9 cellular contexts compared by ENCODE assay signal in the genomic region with DNA sequence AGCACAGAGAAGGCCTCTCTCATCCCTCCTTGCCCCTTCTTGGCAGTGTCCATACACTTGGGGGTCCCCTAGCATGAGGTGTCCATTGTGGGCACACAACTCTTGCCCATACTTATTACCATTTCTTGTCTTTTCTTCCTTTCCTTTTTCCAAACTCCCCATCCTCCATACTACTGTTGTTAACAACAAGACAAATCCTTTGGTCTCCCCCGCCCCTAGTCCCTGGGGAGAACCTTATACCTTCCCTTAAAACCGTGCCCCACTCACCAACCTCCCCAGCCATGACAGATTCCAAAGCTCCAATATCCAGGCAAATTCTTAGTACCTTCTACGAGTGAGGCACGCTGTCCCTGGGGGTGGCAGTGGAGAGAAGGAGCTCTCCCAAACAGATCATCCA.
A peak's percentile ranks its signal among the peaks of the same experiment; 100 is the strongest.
DNase-seq lines count a peak whose midpoint lies in the region; ATAC-seq and TF ChIP-seq lines count a peak whose summit lies in the region.
"Had no signal": no experiment of that assay in that cellular context is flagged by ENCODE, and none has a peak within 500 bp of the region (broad histone marks: within the 10 kb centered on the region; RNA-seq: fewer than 3 reads in every experiment).

No MANE protein-coding gene starts in this region.

- no peak for TF ChIP-seq CTCF in CD8-positive, alpha-beta T cell (IDR thresholded peaks at IDR 0.05)
- TF ChIP-seq CTCF in Peyer's patch (IDR thresholded peaks at IDR 0.05), result no peak
- no peak for TF ChIP-seq CTCF in esophagus muscularis mucosa (IDR thresholded peaks at IDR 0.05)
- TF ChIP-seq CTCF in sigmoid colon (IDR thresholded peaks at IDR 0.05), result no peak
- no peak for TF ChIP-seq CTCF in OCI-LY7 (conservative IDR thresholded peaks at IDR 0.05; ENCODE audit: low read length)

- no peaks in the 10 kb centered on the region for H3K79me2 ChIP-seq in OCI-LY7 (ENCODE audit: insufficient read depth, low read depth, low read length)

- POLR2A ChIA-PET in CD8-positive, alpha-beta T cell (lab: Charles Lee), result interaction anchor here (0.7 kb wide), 1 partner anchor 9 kb away, joined by 3 read pairs; no protein-coding TSS in a partner anchor
- POLR2A ChIA-PET in OCI-LY7 (lab: Charles Lee), result no interaction called here

- no peaks in the 10 kb centered on the region for H3K9me3 Mint-ChIP-seq in CD8-positive, alpha-beta T cell

- 88% methylated on average over 4 of the region's 4 CpGs for WGBS in esophagus muscularis mucosa
- WGBS in sigmoid colon, 2 donors, result 72 to 85% methylated on average over 4 of the region's 4 CpGs

- BruUV-seq in OCI-LY7 (replicated peaks; lab: Mats Ljungman, UMichigan), result no TSS peak

- H3K9me2 ChIP-seq in OCI-LY7 (ENCODE audit: insufficient read depth, low read length), result no peaks in the 10 kb centered on the region

- TF ChIP-seq EP300 in esophagus muscularis mucosa (IDR thresholded peaks at IDR 0.05) (no peak), sigmoid colon (IDR thresholded peaks at IDR 0.05) (no peak)

- H3K27me3 ChIP-seq in CD8-positive, alpha-beta T cell (ENCODE audit: insufficient read depth, low read length), result no peaks in the 10 kb centered on the region
- no peaks in the 10 kb centered on the region for H3K27me3 ChIP-seq in Peyer's patch
- peaks cover 0 to 1% (median 0%) of the 10 kb centered on the region in 4 donors for H3K27me3 ChIP-seq in esophagus muscularis mucosa
- no peaks in the 10 kb centered on the region for H3K27me3 ChIP-seq in sigmoid colon

- peak overlapping the region; percentile 67 for H3K27ac ChIP-seq in CD8-positive, alpha-beta T cell (ENCODE audit: low read depth, low read length)
- peak overlapping the region in 3 of 4 donors; percentile 64 to 89 (median 88) for H3K27ac ChIP-seq in Peyer's patch
- peak overlapping the region; percentile 82 to 88 (median 83) for H3K27ac ChIP-seq in esophagus muscularis mucosa (replicated peaks in 1 of 4)
- H3K27ac ChIP-seq in sigmoid colon, result peak overlapping the region; percentile 78 to 90 (median 83)
- H3K27ac ChIP-seq in OCI-LY7 (ENCODE audit: low read depth, low read length, poor library complexity, severe bottlenecking), result no peak overlapping the region

- peaks cover 56% of the 10 kb centered on the region for H3K4me1 ChIP-seq in CD8-positive, alpha-beta T cell (ENCODE audit: insufficient read depth, low read length)
- H3K4me1 ChIP-seq in Peyer's patch (peaks cover 0 to 36% (median 2%) of the 10 kb centered on the region in 4 donors), esophagus muscularis mucosa (peaks cover 58 to 84% (median 73%) of the 10 kb centered on the region in 4 donors), sigmoid colon (peaks cover 0 to 47% (median 41%) of the 10 kb centered on the region in 4 donors), OCI-LY7 (ENCODE audit: insufficient read depth, low read length, poor library complexity, severe bottlenecking) (no peaks in the 10 kb centered on the region)

- no peak for ATAC-seq in CD8-positive, alpha-beta T cell
- no peak for ATAC-seq in GM21576 (IDR thresholded peaks at IDR 0.05; ENCODE audit: unreplicated experiment)
- ATAC-seq in GM18498 (IDR thresholded peaks at IDR 0.05; ENCODE audit: unreplicated experiment), result no peak

- peaks cover 80% of the 10 kb centered on the region for H3K4me1 Mint-ChIP-seq in CD8-positive, alpha-beta T cell (ENCODE audit: low read depth)

- H3K9me3 ChIP-seq in CD8-positive, alpha-beta T cell (ENCODE audit: low read length), result no peaks in the 10 kb centered on the region
- H3K9me3 ChIP-seq in Peyer's patch (no peaks in the 10 kb centered on the region), esophagus muscularis mucosa (no peaks in the 10 kb centered on the region), sigmoid colon (no peaks in the 10 kb centered on the region), OCI-LY7 (ENCODE audit: low read length) (no peaks in the 10 kb centered on the region)

- no peaks in the 10 kb centered on the region for H3K36me3 Mint-ChIP-seq in CD8-positive, alpha-beta T cell

- DNase-seq in CD8-positive, alpha-beta T cell, result no peak
- no peak for DNase-seq in Peyer's patch
- no peak for DNase-seq in esophagus muscularis mucosa (ENCODE audit: extremely low spot score)
- no peak for DNase-seq in sigmoid colon
- DNase-seq in central memory CD4-positive, alpha-beta T cell, result no peak
- DNase-seq in OCI-LY7 (ENCODE audit: low spot score), result no peak
- DNase-seq: NCI-H1417 had no signal

- H3K4me3 Mint-ChIP-seq in CD8-positive, alpha-beta T cell, result peak overlapping the region; percentile 51

- peak overlapping the region; percentile 47 for H3K4me3 ChIP-seq in CD8-positive, alpha-beta T cell (ENCODE audit: low read depth, low read length)
- H3K4me3 ChIP-seq in Peyer's patch, result no peak overlapping the region
- H3K4me3 ChIP-seq in esophagus muscularis mucosa, result peak overlapping the region in 3 of 4 donors; percentile 27 to 43 (median 35)
- H3K4me3 ChIP-seq in sigmoid colon, result peak overlapping the region in 2 of 4 donors; percentile 26 to 29
- no peak overlapping the region for H3K4me3 ChIP-seq in OCI-LY7 (ENCODE audit: low read depth, low read length, poor library complexity, severe bottlenecking)

- peak overlapping the region; percentile 96 for H3K27ac Mint-ChIP-seq in CD8-positive, alpha-beta T cell

- no peaks in the 10 kb centered on the region for H3K36me3 ChIP-seq in CD8-positive, alpha-beta T cell (ENCODE audit: insufficient read depth, low read length)
- no peaks in the 10 kb centered on the region for H3K36me3 ChIP-seq in Peyer's patch
- no peaks in the 10 kb centered on the region for H3K36me3 ChIP-seq in esophagus muscularis mucosa
- H3K36me3 ChIP-seq in sigmoid colon, result no peaks in the 10 kb centered on the region
- no peaks in the 10 kb centered on the region for H3K36me3 ChIP-seq in OCI-LY7 (ENCODE audit: insufficient read depth, low read length)

- CTCF ChIA-PET in CD8-positive, alpha-beta T cell (lab: Charles Lee), result interaction anchor here (1.6 kb wide), 1 partner anchor 89 kb away, joined by 3 read pairs; no protein-coding TSS in a partner anchor
- CTCF ChIA-PET in OCI-LY7 (lab: Charles Lee; ENCODE audit: unreplicated experiment), result no interaction called here

- TF ChIP-seq POLR2A in Peyer's patch (IDR thresholded peaks at IDR 0.05), result no peak
- no peak for TF ChIP-seq POLR2A in esophagus muscularis mucosa (IDR thresholded peaks at IDR 0.05; ENCODE audit: low read depth)
- TF ChIP-seq POLR2A in sigmoid colon (IDR thresholded peaks at IDR 0.05), result no peak

- H3K4me2 ChIP-seq in OCI-LY7 (ENCODE audit: low read length), result no peak overlapping the region

- no peaks in the 10 kb centered on the region for H3K27me3 Mint-ChIP-seq in CD8-positive, alpha-beta T cell (ENCODE audit: low read depth)

- H2AFZ ChIP-seq in OCI-LY7 (ENCODE audit: low read length), result no peak overlapping the region

- H4K20me1 ChIP-seq in OCI-LY7 (ENCODE audit: insufficient read depth, low read length), result no peaks in the 10 kb centered on the region

- intact Hi-C loops in CD8-positive, alpha-beta T cell (cut with DNase I, micrococcal nuclease), result loop anchor here (1.0 to 5.0 kb wide), 7 partner anchors 35 to 111 kb away; a partner anchor contains a TSS
- intact Hi-C loops in esophagus muscularis mucosa (cut with DNase I) (loop anchor here (10.0 kb wide), 1 partner anchor 71 kb away; no protein-coding TSS in a partner anchor), sigmoid colon (cut with DNase I) (no loop called here), OCI-LY7 (cut with micrococcal nuclease; ENCODE audit: unreplicated experiment) (no loop called here)

Comparison
In these comparisons a context has a peak if more than half of its experiments do, and no peak if none do; other contexts are left out.
1. H3K4me3 ChIP-seq: peak in CD8-positive, alpha-beta T cell (single experiment) and esophagus muscularis mucosa (3 of 4); none in Peyer's patch (0 of 4) and OCI-LY7 (single experiment).
2. intact Hi-C loops: an anchor here in CD8-positive, alpha-beta T cell (1.0 to 5.0 kb wide) and esophagus muscularis mucosa (10.0 kb wide); none called in sigmoid colon and OCI-LY7.